Comparison of ENCODE assay signal across 24 cellular contexts in genomic region chr6:32226434-32226833, GRCh38.
"Had no signal": no experiment of that assay in that cellular context is flagged by ENCODE, and none has a peak within 500 bp of the region (broad histone marks: within the 10 kb centered on the region; RNA-seq: fewer than 3 reads in every experiment).

No MANE protein-coding gene starts in this region.

- H3K79me2 ChIP-seq: hepatocyte had no signal

- H3K4me2 ChIP-seq: hepatocyte had no signal

- H3K9me3 Mint-ChIP-seq: activated CD4-positive, alpha-beta memory T cell treated with anti-CD3 and anti-CD28 coated beads, Interleukin-2, amount 10 ng/mL, durations not matched to agents 7 days and 5 days; activated CD4-positive, alpha-beta T cell treated with anti-CD3 and anti-CD28 coated beads, Interleukin-2, amount 10 ng/mL, durations not matched to agents 24 days and 14 days; activated naive CD8-positive, alpha-beta T cell treated with anti-CD3 and anti-CD28 coated beads, Interleukin-2, amount 50 U/mL, for 24 hours; dendritic cell treated with granulocyte-macrophage colony-stimulating factor and Interleukin-4, amounts not matched to agents 40 ng/mL and 50 ng/mL, for 4 days; immature natural killer cell; nephron had no signal

- H3K4me3 ChIP-seq: body of pancreas, cardiac muscle cell, hepatocyte, left ventricle myocardium inferior, ovary, prostate gland, upper lobe of right lung had no signal

- H3K9me3 ChIP-seq: body of pancreas, left ventricle myocardium inferior, neutrophil, ovary, prostate gland, upper lobe of right lung had no signal

- H3K4me1 Mint-ChIP-seq: activated CD4-positive, alpha-beta memory T cell treated with anti-CD3 and anti-CD28 coated beads, Interleukin-2, amount 10 ng/mL, durations not matched to agents 7 days and 5 days; activated CD8-positive, alpha-beta memory T cell treated with anti-CD3 and anti-CD28 coated beads, Interleukin-2, amount 10 ng/mL, durations not matched to agents 7 days and 5 days; immature natural killer cell; nephron had no signal

- H3K4me1 ChIP-seq: body of pancreas, foreskin keratinocyte, prostate gland, upper lobe of right lung had no signal

- H3K4me3 Mint-ChIP-seq: activated CD4-positive, alpha-beta memory T cell treated with anti-CD3 and anti-CD28 coated beads, Interleukin-2, amount 10 ng/mL, durations not matched to agents 7 days and 5 days; activated CD4-positive, alpha-beta T cell treated with anti-CD3 and anti-CD28 coated beads, Interleukin-2, amount 10 ng/mL, durations not matched to agents 24 days and 14 days; activated CD8-positive, alpha-beta memory T cell treated with anti-CD3 and anti-CD28 coated beads, Interleukin-2, amount 10 ng/mL, durations not matched to agents 7 days and 5 days; activated naive CD8-positive, alpha-beta T cell treated with anti-CD3 and anti-CD28 coated beads, Interleukin-2, amount 50 U/mL, for 24 hours; dendritic cell treated with granulocyte-macrophage colony-stimulating factor and Interleukin-4, amounts not matched to agents 40 ng/mL and 50 ng/mL, for 4 days; immature natural killer cell; nephron had no signal

- H3K27ac ChIP-seq: body of pancreas, cardiac muscle cell, foreskin keratinocyte, hepatocyte, neutrophil, ovary, prostate gland, upper lobe of right lung had no signal

- DNase-seq: activated CD4-positive, alpha-beta memory T cell treated with anti-CD3 and anti-CD28 coated beads, Interleukin-2, amount 10 ng/mL, durations not matched to agents 7 days and 5 days; activated CD4-positive, alpha-beta T cell treated with anti-CD3 and anti-CD28 coated beads, Interleukin-2, amount 10 ng/mL, durations not matched to agents 24 days and 14 days; activated CD8-positive, alpha-beta memory T cell treated with anti-CD3 and anti-CD28 coated beads, Interleukin-2, amount 10 ng/mL, durations not matched to agents 7 days and 5 days; activated gamma-delta T cell; activated naive CD4-positive, alpha-beta T cell treated with anti-CD3 and anti-CD28 coated beads, Interleukin-2, amount 50 U/mL, for 16 hours; activated naive CD8-positive, alpha-beta T cell treated with anti-CD3 and anti-CD28 coated beads, Interleukin-2, amount 50 U/mL, for 24 hours; activated T-cell treated with anti-CD3 and anti-CD28 coated beads for 4 hours; body of pancreas; effector CD4-positive, alpha-beta T cell; foreskin keratinocyte; immature natural killer cell; left ventricle myocardium inferior; midbrain; ovary; stimulated activated CD4-positive, alpha-beta T cell treated with anti-CD3 and anti-CD28 coated beads, Interleukin-2, amount 100 ng/mL, for 48 hours; stimulated activated naive CD8-positive, alpha-beta T cell treated with anti-CD3 and anti-CD28 coated beads, Interleukin-15, Interleukin-2, amounts not matched to agents 100 U/mL and 50 U/mL, for 24 hours; upper lobe of right lung had no signal

- ATAC-seq: activated CD4-positive, CD25-positive, alpha-beta regulatory T cell treated with anti-CD3 and anti-CD28 coated beads, Interleukin-2, amount 50 U/mL, for 24 hours; activated CD8-positive, alpha-beta memory T cell treated with anti-CD3 and anti-CD28 coated beads, Interleukin-2, amount 10 ng/mL, durations not matched to agents 7 days and 5 days; activated naive CD8-positive, alpha-beta T cell treated with anti-CD3 and anti-CD28 coated beads, Interleukin-2, amount 50 U/mL, for 24 hours; body of pancreas; foreskin keratinocyte; stimulated activated naive CD8-positive, alpha-beta T cell treated with anti-CD3 and anti-CD28 coated beads, Interleukin-15, Interleukin-2, amounts not matched to agents 100 U/mL and 50 U/mL, for 24 hours had no signal

- H3K36me3 Mint-ChIP-seq: activated CD8-positive, alpha-beta memory T cell treated with anti-CD3 and anti-CD28 coated beads, Interleukin-2, amount 10 ng/mL, durations not matched to agents 7 days and 5 days; immature natural killer cell had no signal

- H2AFZ ChIP-seq: hepatocyte had no signal

- H3K27ac Mint-ChIP-seq: activated CD4-positive, alpha-beta memory T cell treated with anti-CD3 and anti-CD28 coated beads, Interleukin-2, amount 10 ng/mL, durations not matched to agents 7 days and 5 days; activated CD4-positive, alpha-beta T cell treated with anti-CD3 and anti-CD28 coated beads, Interleukin-2, amount 10 ng/mL, durations not matched to agents 24 days and 14 days; activated CD8-positive, alpha-beta memory T cell treated with anti-CD3 and anti-CD28 coated beads, Interleukin-2, amount 10 ng/mL, durations not matched to agents 7 days and 5 days; activated naive CD8-positive, alpha-beta T cell treated with anti-CD3 and anti-CD28 coated beads, Interleukin-2, amount 50 U/mL, for 24 hours; dendritic cell treated with granulocyte-macrophage colony-stimulating factor and Interleukin-4, amounts not matched to agents 40 ng/mL and 50 ng/mL, for 4 days; nephron had no signal

- H3K36me3 ChIP-seq: cardiac muscle cell, left ventricle myocardium inferior, neutrophil, ovary, prostate gland, upper lobe of right lung had no signal

- H3K27me3 Mint-ChIP-seq: activated CD4-positive, alpha-beta memory T cell treated with anti-CD3 and anti-CD28 coated beads, Interleukin-2, amount 10 ng/mL, durations not matched to agents 7 days and 5 days; activated CD8-positive, alpha-beta memory T cell treated with anti-CD3 and anti-CD28 coated beads, Interleukin-2, amount 10 ng/mL, durations not matched to agents 7 days and 5 days; activated naive CD8-positive, alpha-beta T cell treated with anti-CD3 and anti-CD28 coated beads, Interleukin-2, amount 50 U/mL, for 24 hours had no signal

- H3K27me3 ChIP-seq: body of pancreas, cardiac muscle cell, foreskin keratinocyte, hepatocyte, neutrophil, ovary, upper lobe of right lung had no signal
